In genomic region chr1:154190550-154190949, GRCh38 we compare ENCODE assay signal across 1 cellular context.
TF ChIP-seq lines count a peak whose summit lies in the region.

No MANE protein-coding gene starts in this region.

TF ChIP-seq in SK-N-SH treated with all-trans-retinoic acid at 6 μM for 48 hours, 23 proteins besides CTCF, POLR2A, EP300 and RAD21 (continued from another document):
- TF ChIP-seq CREB5 (CRISPR knock-in tag; IDR thresholded peaks at IDR 0.05; ENCODE audit: low read depth): no peak
- TF ChIP-seq, protein P1, sequence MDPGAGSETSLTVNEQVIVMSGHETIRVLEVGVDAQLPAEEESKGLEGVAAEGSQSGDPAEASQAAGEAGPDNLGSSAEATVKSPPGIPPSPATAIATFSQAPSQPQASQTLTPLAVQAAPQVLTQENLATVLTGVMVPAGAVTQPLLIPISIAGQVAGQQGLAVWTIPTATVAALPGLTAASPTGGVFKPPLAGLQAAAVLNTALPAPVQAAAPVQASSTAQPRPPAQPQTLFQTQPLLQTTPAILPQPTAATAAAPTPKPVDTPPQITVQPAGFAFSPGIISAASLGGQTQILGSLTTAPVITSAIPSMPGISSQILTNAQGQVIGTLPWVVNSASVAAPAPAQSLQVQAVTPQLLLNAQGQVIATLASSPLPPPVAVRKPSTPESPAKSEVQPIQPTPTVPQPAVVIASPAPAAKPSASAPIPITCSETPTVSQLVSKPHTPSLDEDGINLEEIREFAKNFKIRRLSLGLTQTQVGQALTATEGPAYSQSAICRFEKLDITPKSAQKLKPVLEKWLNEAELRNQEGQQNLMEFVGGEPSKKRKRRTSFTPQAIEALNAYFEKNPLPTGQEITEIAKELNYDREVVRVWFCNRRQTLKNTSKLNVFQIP (CRISPR knock-in tag; IDR thresholded peaks at IDR 0.05; ENCODE audit: borderline replicate concordance, low read depth): no peak
- TF ChIP-seq ZC3H10 (CRISPR knock-in tag; IDR thresholded peaks at IDR 0.05): no peak
- TF ChIP-seq BACH2 (CRISPR knock-in tag; IDR thresholded peaks at IDR 0.05; ENCODE audit: borderline replicate concordance): no peak
- TF ChIP-seq CSRNP3 (CRISPR knock-in tag; IDR thresholded peaks at IDR 0.05): no peak
- TF ChIP-seq ESRRG (CRISPR knock-in tag; IDR thresholded peaks at IDR 0.05): no peak
- TF ChIP-seq ZNF565 (CRISPR knock-in tag; conservative IDR thresholded peaks at IDR 0.05; ENCODE audit: low read depth): no peak
- TF ChIP-seq CSDC2 (CRISPR knock-in tag; IDR thresholded peaks at IDR 0.05): no peak
- no peak for TF ChIP-seq TSHZ2 (CRISPR knock-in tag; IDR thresholded peaks at IDR 0.05)
